In genomic region chr9:15293084-15293483, GRCh38 we compare ENCODE assay signal across 16 cellular contexts. TPM values are rescaled to one million over a fixed set of nuclear protein-coding genes. Genes with fewer than 3 reads are reported as not detected.
DNase-seq lines count a peak whose midpoint lies in the region; ATAC-seq and TF ChIP-seq lines count a peak whose summit lies in the region.
"Had no signal": no experiment of that assay in that cellular context is flagged by ENCODE, and none has a peak within 500 bp of the region (broad histone marks: within the 10 kb centered on the region; RNA-seq: fewer than 3 reads in every experiment).

No MANE protein-coding gene starts in this region.

- peaks cover 46 to 94% (median 86%) of the 10 kb centered on the region in 7 donors for H3K4me1 Mint-ChIP-seq in naive thymus-derived CD4-positive, alpha-beta T cell

- peaks cover 0 to 3% (median 0%) of the 10 kb centered on the region in 11 donors for H3K9me3 Mint-ChIP-seq in naive thymus-derived CD4-positive, alpha-beta T cell
- H3K9me3 Mint-ChIP-seq: naive B cell had no signal

- CTCF ChIA-PET in naive thymus-derived CD4-positive, alpha-beta T cell (lab: Charles Lee) = interaction anchor here (0.6 to 4.4 kb wide), 5 partner anchors 13 to 130 kb away, joined by 3 to 27 read pairs (median 5); partner anchors contain the start of gene TTC39B

- H3K36me3 Mint-ChIP-seq in naive thymus-derived CD4-positive, alpha-beta T cell = peaks cover 4 to 44% (median 18%) of the 10 kb centered on the region in 5 donors
- H3K36me3 Mint-ChIP-seq: naive B cell had no signal

- no peaks in the 10 kb centered on the region for H3K9me3 ChIP-seq in left ventricle myocardium inferior (replicated peaks)
- peaks cover 0 to 8% (median 0%) of the 10 kb centered on the region in 11 donors for H3K9me3 ChIP-seq in heart right ventricle
- no peaks in the 10 kb centered on the region for H3K9me3 ChIP-seq in ascending aorta
- no peaks in the 10 kb centered on the region for H3K9me3 ChIP-seq in naive thymus-derived CD4-positive, alpha-beta T cell (ENCODE audit: control insufficient read depth in 2 of 3, low read length in 3 of 3)
- H3K9me3 ChIP-seq: gastroesophageal sphincter, SK-N-SH had no signal

- H3K4me3 Mint-ChIP-seq in naive thymus-derived CD4-positive, alpha-beta T cell = peak overlapping the region in 9 of 10 donors; percentile 34 to 98 (median 74)

- DNase-seq in left ventricle myocardium inferior (no peak), heart right ventricle (no peak), ascending aorta (ENCODE audit: low spot score in 2 of 2) (no peak), NCI-H526 treated with DMSO at 0.1 percent for 48 hours (lab: John Stamatoyannopoulos, UW) (no peak), coronary artery (ENCODE audit: low spot score) (no peak), DMS 273 (lab: John Stamatoyannopoulos, UW; ENCODE audit: unreplicated experiment) (no peak)
- no peak for DNase-seq in naive thymus-derived CD4-positive, alpha-beta T cell
- DNase-seq: DMS 273 treated with DMSO at 0.1 percent for 48 hours, naive B cell, NCI-H1092 treated with DMSO at 0.1 percent for 48 hours, SK-N-SH had no signal

- H3K27ac ChIP-seq in left ventricle myocardium inferior (replicated peaks) (peak overlapping the region; percentile 91), heart right ventricle (peak overlapping the region in 1 of 10 donors; percentile 47), ascending aorta (peak overlapping the region; percentile 88 to 92), coronary artery (no peak overlapping the region)
- peak overlapping the region; percentile 88 for H3K27ac ChIP-seq in naive thymus-derived CD4-positive, alpha-beta T cell (ENCODE audit: low read depth, low read length)
- H3K27ac ChIP-seq: HL-60 had no signal

- TF ChIP-seq CTCF in left ventricle myocardium inferior (IDR thresholded peaks at IDR 0.05; ENCODE audit: borderline replicate concordance) = no peak
- TF ChIP-seq CTCF in heart right ventricle (IDR thresholded peaks at IDR 0.05) = no peak
- TF ChIP-seq CTCF in ascending aorta (IDR thresholded peaks at IDR 0.05) = no peak
- no peak for TF ChIP-seq CTCF in coronary artery (IDR thresholded peaks at IDR 0.05)

- POLR2A ChIA-PET in naive thymus-derived CD4-positive, alpha-beta T cell (lab: Charles Lee) = interaction anchor here (0.5 to 9.8 kb wide), 4 partner anchors 15 to 219 kb away, joined by 3 to 176 read pairs (median 5); partner anchors contain the start of genes PSIP1 and TTC39B

- peak overlapping the region; percentile 96 to 99 (median 98) for H3K27ac Mint-ChIP-seq in naive thymus-derived CD4-positive, alpha-beta T cell

- ATAC-seq in heart right ventricle = no peak
- no peak for ATAC-seq in naive thymus-derived CD4-positive, alpha-beta T cell
- ATAC-seq in HG03460 (IDR thresholded peaks at IDR 0.05; ENCODE audit: unreplicated experiment) = no peak
- ATAC-seq: gastroesophageal sphincter, Panc1 had no signal

- no peaks in the 10 kb centered on the region for H3K36me3 ChIP-seq in left ventricle myocardium inferior
- no peaks in the 10 kb centered on the region for H3K36me3 ChIP-seq in heart right ventricle
- H3K36me3 ChIP-seq in ascending aorta = no peaks in the 10 kb centered on the region
- H3K36me3 ChIP-seq in naive thymus-derived CD4-positive, alpha-beta T cell (ENCODE audit: control insufficient read depth in 2 of 3, insufficient read depth in 3 of 3, low read length in 3 of 3) = no peaks in the 10 kb centered on the region

- H3K4me3 ChIP-seq in left ventricle myocardium inferior (no peak overlapping the region), heart right ventricle (no peak overlapping the region), ascending aorta (no peak overlapping the region), coronary artery (no peak overlapping the region)
- H3K4me3 ChIP-seq in naive thymus-derived CD4-positive, alpha-beta T cell (ENCODE audit: low read length) = no peak overlapping the region
- H3K4me3 ChIP-seq: K562 had no signal

- no peaks in the 10 kb centered on the region for H3K27me3 ChIP-seq in left ventricle myocardium inferior (ENCODE audit: low read depth)
- no peaks in the 10 kb centered on the region for H3K27me3 ChIP-seq in heart right ventricle
- H3K27me3 ChIP-seq in ascending aorta = no peaks in the 10 kb centered on the region
- no peaks in the 10 kb centered on the region for H3K27me3 ChIP-seq in naive thymus-derived CD4-positive, alpha-beta T cell (ENCODE audit: control insufficient read depth in 2 of 2, insufficient read depth in 2 of 2, low read length in 2 of 2)
- H3K27me3 ChIP-seq: gastroesophageal sphincter had no signal

- peaks cover 27% of the 10 kb centered on the region for H3K4me1 ChIP-seq in left ventricle myocardium inferior
- H3K4me1 ChIP-seq in heart right ventricle = peaks cover 3 to 41% (median 16%) of the 10 kb centered on the region in 9 donors
- H3K4me1 ChIP-seq in ascending aorta = peaks cover 10 to 31% of the 10 kb centered on the region in 2 donors
- peaks cover 46 to 69% of the 10 kb centered on the region in 2 donors for H3K4me1 ChIP-seq in naive thymus-derived CD4-positive, alpha-beta T cell (ENCODE audit: control insufficient read depth in 2 of 2, insufficient read depth in 2 of 2, low read length in 2 of 2)

- intact Hi-C loops in left ventricle myocardium inferior (cut with micrococcal nuclease) (no loop called here), heart right ventricle (cut with DNase I) (loop anchor here in 2 of 10 donors (10.0 kb wide), 2 partner anchors 132 to 262 kb away; partner anchors contain the start of genes CCDC171 (in 1 of the 2) and SNAPC3 (in 1 of the 2)), ascending aorta (cut with DNase I) (no loop called here)
- intact Hi-C loops in naive thymus-derived CD4-positive, alpha-beta T cell (cut with micrococcal nuclease) = loop anchor here in 1 of 2 donors (1.0 kb wide), 1 partner anchor 9 kb away; no protein-coding TSS in a partner anchor

- no peaks in the 10 kb centered on the region for H3K27me3 Mint-ChIP-seq in naive thymus-derived CD4-positive, alpha-beta T cell
- H3K27me3 Mint-ChIP-seq: naive B cell had no signal

RNA-seq across cellular contexts. Expression of gene TTC39B, which starts 13.9 kb away (rescaled TPM):
- 1.6 TPM for total RNA-seq in left ventricle myocardium inferior
- 1 to 10 TPM; 1.1 to 4.3 (median 1.6) TPM for total RNA-seq in heart right ventricle
- polyA plus RNA-seq in heart right ventricle = 1 to 10 TPM in 1 of 2 donors, under 1 TPM in 1; 0.52 to 1.1 TPM
- 2.7 TPM for total RNA-seq in ascending aorta
- total RNA-seq in naive thymus-derived CD4-positive, alpha-beta T cell = 10 to 100 TPM; 29.1 to 49.3 (median 42.8) TPM
- 10 to 100 TPM; 10.0 to 14.9 TPM for polyA plus RNA-seq in naive thymus-derived CD4-positive, alpha-beta T cell

Comparison
In these comparisons a context has a peak if more than half of its experiments do, and no peak if none do; other contexts are left out.
1. H3K27ac ChIP-seq: peak in left ventricle myocardium inferior (single experiment), ascending aorta (2 of 2) and naive thymus-derived CD4-positive, alpha-beta T cell (single experiment); none in coronary artery (0 of 2).